In genomic region chr19:30649149-30649548, GRCh38 we compare ENCODE assay signal across 18 cellular contexts.
A peak's percentile ranks its signal among the peaks of the same experiment; 100 is the strongest.
DNase-seq lines count a peak whose midpoint lies in the region; ATAC-seq, FAIRE-seq and TF ChIP-seq lines count a peak whose summit lies in the region.
"Had no signal": no experiment of that assay in that cellular context is flagged by ENCODE, and none has a peak within 500 bp of the region (broad histone marks: within the 10 kb centered on the region; RNA-seq: fewer than 3 reads in every experiment).

No MANE protein-coding gene starts in this region.

- no peaks in the 10 kb centered on the region for H4K20me1 ChIP-seq in Karpas-422 (ENCODE audit: insufficient read depth, low read depth, low read length)

- DNase-seq in Karpas-422 = no peak
- DNase-seq in SJCRH30 = peak in 1 of 2 experiments; percentile 88
- no peak for DNase-seq in glutamatergic neuron
- no peak for DNase-seq in tibial nerve (ENCODE audit: low spot score in 2 of 2)
- DNase-seq in endodermal cell = no peak
- no peak for DNase-seq in pancreas
- DNase-seq: BE2C; CD4-positive, alpha-beta memory T cell; COR-L47; DMS153; DND-41; GDM1 had no signal

- peaks cover 3% of the 10 kb centered on the region for H3K9me3 Mint-ChIP-seq in glutamatergic neuron (ENCODE audit: unreplicated experiment)
- H3K9me3 Mint-ChIP-seq in endodermal cell = no peaks in the 10 kb centered on the region

- no peaks in the 10 kb centered on the region for H3K9me2 ChIP-seq in Karpas-422 (replicated peaks; ENCODE audit: insufficient read depth, low read length)

- H3K27ac ChIP-seq in Karpas-422 (ENCODE audit: low read length) (no peak overlapping the region), SJCRH30 (peak overlapping the region; percentile 93), tibial nerve (peak overlapping the region in 3 of 4 donors; percentile 54 to 76 (median 71)), endodermal cell (ENCODE audit: low read depth, low read length) (no peak overlapping the region), pancreas (no peak overlapping the region)
- H3K27ac ChIP-seq: C4-2B had no signal

- H3K36me3 Mint-ChIP-seq in glutamatergic neuron (ENCODE audit: unreplicated experiment) (no peaks in the 10 kb centered on the region), endodermal cell (ENCODE audit: low read depth) (no peaks in the 10 kb centered on the region)
- H3K36me3 Mint-ChIP-seq: CD4-positive, alpha-beta memory T cell had no signal

- H3K4me3 ChIP-seq in Karpas-422 (ENCODE audit: low read length) (no peak overlapping the region), SJCRH30 (peak overlapping the region; percentile 26), tibial nerve (no peak overlapping the region), endodermal cell (ENCODE audit: low read length) (no peak overlapping the region), pancreas (no peak overlapping the region)
- H3K4me3 ChIP-seq: HAP-1 had no signal

- TF ChIP-seq CTCF in glutamatergic neuron (IDR thresholded peaks at IDR 0.05; ENCODE audit: partially characterized antibody, unreplicated experiment) (no peak), tibial nerve (IDR thresholded peaks at IDR 0.05) (no peak), endodermal cell (conservative IDR thresholded peaks at IDR 0.05) (no peak), pancreas (IDR thresholded peaks at IDR 0.05) (no peak)

- peak overlapping the region; percentile 84 for H3K27ac Mint-ChIP-seq in glutamatergic neuron (ENCODE audit: unreplicated experiment)
- H3K27ac Mint-ChIP-seq in endodermal cell = no peak overlapping the region
- H3K27ac Mint-ChIP-seq: CD4-positive, alpha-beta memory T cell had no signal

- H3K79me2 ChIP-seq in Karpas-422 (ENCODE audit: low read length) = no peaks in the 10 kb centered on the region

- ATAC-seq in pancreas (no peak), GM21786 (IDR thresholded peaks at IDR 0.05; ENCODE audit: unreplicated experiment) (no peak)

- H3K4me1 Mint-ChIP-seq in glutamatergic neuron (ENCODE audit: low read depth, unreplicated experiment) (peaks cover 29% of the 10 kb centered on the region), endodermal cell (peaks cover 9% of the 10 kb centered on the region)
- H3K4me1 Mint-ChIP-seq: CD4-positive, alpha-beta memory T cell had no signal

- TF ChIP-seq POLR2A in tibial nerve (IDR thresholded peaks at IDR 0.05) = no peak

- no peaks in the 10 kb centered on the region for H3K9me3 ChIP-seq in Karpas-422 (ENCODE audit: low read length)
- H3K9me3 ChIP-seq in SJCRH30 (replicated peaks) = no peaks in the 10 kb centered on the region
- H3K9me3 ChIP-seq in tibial nerve = no peaks in the 10 kb centered on the region
- H3K9me3 ChIP-seq in endodermal cell (ENCODE audit: control insufficient read depth, low read length) = no peaks in the 10 kb centered on the region
- no peaks in the 10 kb centered on the region for H3K9me3 ChIP-seq in pancreas
- H3K9me3 ChIP-seq: BE2C, HAP-1 had no signal

- intact Hi-C loops in pancreas (cut with DNase I) = no loop called here

- no peak overlapping the region for H2AFZ ChIP-seq in Karpas-422 (ENCODE audit: low read length)

- WGBS in tibial nerve, 2 donors = 63 to 66% methylated on average over 3 of the region's 3 CpGs
- WGBS in endodermal cell (ENCODE audit: insufficient coverage in 1 of 2, insufficient read length in 1 of 2), 2 experiments = 90 to 97% methylated on average over 2 of the region's 3 CpGs
- 73 to 81% methylated on average over 3 of the region's 3 CpGs for WGBS in pancreas, 2 donors

- H3K27me3 Mint-ChIP-seq in glutamatergic neuron (ENCODE audit: unreplicated experiment) (peaks cover 9% of the 10 kb centered on the region), endodermal cell (ENCODE audit: insufficient read depth) (peaks cover 10% of the 10 kb centered on the region)

- H3K4me1 ChIP-seq in Karpas-422 (ENCODE audit: low read length) (peaks cover 20% of the 10 kb centered on the region), SJCRH30 (peaks cover 38% of the 10 kb centered on the region), tibial nerve (peaks cover 0 to 55% (median 12%) of the 10 kb centered on the region in 4 donors), endodermal cell (ENCODE audit: control insufficient read depth, insufficient read depth, low read length) (peaks cover 6% of the 10 kb centered on the region), pancreas (peaks cover 22 to 31% (median 26%) of the 10 kb centered on the region in 3 donors)
- H3K4me1 ChIP-seq: BE2C had no signal

- no peak for TF ChIP-seq EP300 in tibial nerve (IDR thresholded peaks at IDR 0.05)

- peak overlapping the region; percentile 56 for H3K4me2 ChIP-seq in Karpas-422 (ENCODE audit: low read depth, low read length, poor library complexity, severe bottlenecking)

- H3K4me3 Mint-ChIP-seq in glutamatergic neuron (ENCODE audit: unreplicated experiment) = no peak overlapping the region
- no peak overlapping the region for H3K4me3 Mint-ChIP-seq in endodermal cell
- H3K4me3 Mint-ChIP-seq: CD4-positive, alpha-beta memory T cell had no signal

- no peaks in the 10 kb centered on the region for H3K27me3 ChIP-seq in Karpas-422 (ENCODE audit: low read length)
- no peaks in the 10 kb centered on the region for H3K27me3 ChIP-seq in SJCRH30
- peaks cover 0 to 13% of the 10 kb centered on the region in 2 donors for H3K27me3 ChIP-seq in tibial nerve
- no peaks in the 10 kb centered on the region for H3K27me3 ChIP-seq in endodermal cell (ENCODE audit: control insufficient read depth, insufficient read depth, low read length, poor library complexity, severe bottlenecking)
- H3K27me3 ChIP-seq in pancreas = no peaks in the 10 kb centered on the region
- H3K27me3 ChIP-seq: BE2C had no signal

- no peaks in the 10 kb centered on the region for H3K36me3 ChIP-seq in Karpas-422 (ENCODE audit: insufficient read depth, low read length)
- H3K36me3 ChIP-seq in SJCRH30 = no peaks in the 10 kb centered on the region
- no peaks in the 10 kb centered on the region for H3K36me3 ChIP-seq in tibial nerve
- no peaks in the 10 kb centered on the region for H3K36me3 ChIP-seq in endodermal cell (ENCODE audit: control insufficient read depth, insufficient read depth, low read length)
- no peaks in the 10 kb centered on the region for H3K36me3 ChIP-seq in pancreas
- H3K36me3 ChIP-seq: BE2C, HAP-1 had no signal

- no peak for FAIRE-seq in pancreas (lab: Jason Lieb, UNC)
- FAIRE-seq: A204.1, GM19239, H1 had no signal

- H3K9ac ChIP-seq in Karpas-422 (ENCODE audit: low read length) = no peak overlapping the region
- no peak overlapping the region for H3K9ac ChIP-seq in endodermal cell (ENCODE audit: extremely low read depth, low read length, poor library complexity, severe bottlenecking)

Comparison
In these comparisons a context has a peak if more than half of its experiments do, and no peak if none do; other contexts are left out.
1. H3K27ac ChIP-seq: peak in SJCRH30 (single experiment) and tibial nerve (3 of 4); none in Karpas-422 (single experiment), endodermal cell (single experiment) and pancreas (0 of 4).